ENCODE assay signal across 20 cellular contexts in the genomic region with DNA sequence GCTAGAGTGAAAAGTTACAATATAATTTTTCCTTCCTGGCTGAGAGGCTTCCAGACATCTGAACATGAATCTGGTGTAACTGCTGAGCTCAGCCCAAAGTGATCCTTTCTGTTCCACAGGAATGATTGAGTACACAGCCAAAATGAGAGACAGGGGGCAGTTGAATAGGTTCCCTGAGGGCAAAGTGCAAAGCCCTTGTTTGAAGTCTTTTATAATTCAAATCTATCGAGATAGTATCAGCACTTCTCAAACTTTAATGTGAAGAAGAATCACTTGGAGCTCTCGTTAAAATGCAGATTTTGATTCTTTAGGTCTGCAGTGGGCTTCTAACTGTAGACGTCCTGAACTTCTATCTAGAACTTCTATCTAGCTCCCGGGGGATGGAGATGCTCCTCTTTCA. TPM values are rescaled to one million over a fixed set of nuclear protein-coding genes. Genes with fewer than 3 reads are reported as not detected.
DNase-seq lines count a peak whose midpoint lies in the region; ATAC-seq and TF ChIP-seq lines count a peak whose summit lies in the region.
"Had no signal": no experiment of that assay in that cellular context is flagged by ENCODE, and none has a peak within 500 bp of the region (broad histone marks: within the 10 kb centered on the region; RNA-seq: fewer than 3 reads in every experiment).

No MANE protein-coding gene starts in this region.

- no peaks in the 10 kb centered on the region for H3K9me3 Mint-ChIP-seq in effector memory CD8-positive, alpha-beta T cell
- H3K9me3 Mint-ChIP-seq: activated naive CD4-positive, alpha-beta T cell treated with anti-CD3 and anti-CD28 coated beads, Interleukin-2, amount 50 U/mL, for 72 hours; activated T-cell treated with anti-CD3 and anti-CD28 coated beads, Interleukin-2, amount 50 U/mL, for 4 hours; CD8-positive, alpha-beta memory T cell had no signal

- H3K36me3 ChIP-seq in MM.1S (replicated peaks; ENCODE audit: insufficient read depth, low read length) = no peaks in the 10 kb centered on the region
- no peaks in the 10 kb centered on the region for H3K36me3 ChIP-seq in mucosa of descending colon (ENCODE audit: low read depth)
- H3K36me3 ChIP-seq in testis (ENCODE audit: low read depth, missing control alignments) = no peaks in the 10 kb centered on the region
- H3K36me3 ChIP-seq in thyroid gland = no peaks in the 10 kb centered on the region
- H3K36me3 ChIP-seq: heart right ventricle, SJCRH30 had no signal

- H3K4me3 ChIP-seq in MM.1S (ENCODE audit: low read length) (no peak overlapping the region), mucosa of descending colon (no peak overlapping the region), testis (no peak overlapping the region), thyroid gland (replicated peaks in 1 of 3) (no peak overlapping the region)
- H3K4me3 ChIP-seq: PC-9, SJCRH30 had no signal

- no peak overlapping the region for H3K4me3 Mint-ChIP-seq in effector memory CD8-positive, alpha-beta T cell
- H3K4me3 Mint-ChIP-seq: nephron progenitor cell had no signal

- H3K79me2 ChIP-seq in MM.1S (ENCODE audit: low read length) = no peaks in the 10 kb centered on the region

- DNase-seq in ELF-1 (ENCODE audit: low read depth, low spot score) (peak; percentile 84), MM.1S (no peak), mucosa of descending colon (no peak), NCI-H2081 (lab: John Stamatoyannopoulos, UW) (no peak), testis (no peak), thyroid gland (no peak)
- no peak for DNase-seq in effector memory CD8-positive, alpha-beta T cell
- DNase-seq in stimulated activated naive CD4-positive, alpha-beta T cell treated with Interleukin-2 at 50 U/mL for 16 hours (lab: John Stamatoyannopoulos, UW) = no peak
- DNase-seq: activated T-cell treated with anti-CD3 and anti-CD28 coated beads, Interleukin-2, amount 50 U/mL, for 4 hours; DMS53; mammary epithelial cell; NCI-H1417; NCI-H2171 treated with DMSO at 0.1 percent for 48 hours; NCI-H774; nephron progenitor cell; PC-9; SJCRH30 had no signal

- intact Hi-C loops in mucosa of descending colon (cut with DNase I, micrococcal nuclease) = no loop called here
- intact Hi-C loops in testis (cut with DNase I; ENCODE audit: low total_unique reads) = no loop called here
- intact Hi-C loops in thyroid gland (cut with DNase I) = no loop called here

- TF ChIP-seq CTCF in MM.1S (IDR thresholded peaks at IDR 0.05; ENCODE audit: low read length) (no peak), mucosa of descending colon (IDR thresholded peaks at IDR 0.05) (no peak), testis (IDR thresholded peaks at IDR 0.05) (no peak), thyroid gland (IDR thresholded peaks at IDR 0.05) (no peak)

- H3K27ac ChIP-seq in MM.1S (ENCODE audit: low read length) (no peak overlapping the region), testis (no peak overlapping the region), thyroid gland (peak overlapping the region in 1 of 3 donors; percentile 33)
- H3K27ac ChIP-seq: PC-9, SJCRH30 had no signal

- no peak for TF ChIP-seq POLR2A in testis (IDR thresholded peaks at IDR 0.05)
- TF ChIP-seq POLR2A in thyroid gland (IDR thresholded peaks at IDR 0.05) = no peak

- peaks cover 4% of the 10 kb centered on the region for H3K36me3 Mint-ChIP-seq in effector memory CD8-positive, alpha-beta T cell (ENCODE audit: insufficient read depth)
- H3K36me3 Mint-ChIP-seq: activated naive CD4-positive, alpha-beta T cell treated with anti-CD3 and anti-CD28 coated beads, Interleukin-2, amount 50 U/mL, for 72 hours; CD8-positive, alpha-beta memory T cell had no signal

- H3K27me3 ChIP-seq in MM.1S (replicated peaks; ENCODE audit: insufficient read depth, low read length) (no peaks in the 10 kb centered on the region), testis (no peaks in the 10 kb centered on the region), thyroid gland (no peaks in the 10 kb centered on the region)
- H3K27me3 ChIP-seq: heart right ventricle, SJCRH30 had no signal

- H3F3A ChIP-seq in MM.1S (ENCODE audit: insufficient read depth, low read length) = peaks cover 9% of the 10 kb centered on the region

- no peaks in the 10 kb centered on the region for H4K20me1 ChIP-seq in MM.1S (ENCODE audit: insufficient read depth, low read length)

- peaks cover 0 to 9% of the 10 kb centered on the region in 2 donors for H3K27me3 Mint-ChIP-seq in effector memory CD8-positive, alpha-beta T cell
- H3K27me3 Mint-ChIP-seq: CD8-positive, alpha-beta memory T cell had no signal

- H3K4me1 Mint-ChIP-seq in effector memory CD8-positive, alpha-beta T cell (ENCODE audit: low read depth in 2 of 2) = peaks cover 8 to 22% of the 10 kb centered on the region in 2 donors

- no peak overlapping the region for H2AFZ ChIP-seq in MM.1S (ENCODE audit: low read length)
- H2AFZ ChIP-seq: PC-9 had no signal

- 71 to 78% methylated on average over 4 of the region's 4 CpGs for WGBS in testis, 2 donors
- 68 to 71% methylated on average over 4 of the region's 4 CpGs for WGBS in thyroid gland, 2 donors

- H3K9me3 ChIP-seq in MM.1S (replicated peaks; ENCODE audit: insufficient read depth, low read length) = no peaks in the 10 kb centered on the region
- H3K9me3 ChIP-seq in mucosa of descending colon = no peaks in the 10 kb centered on the region
- H3K9me3 ChIP-seq in testis = no peaks in the 10 kb centered on the region
- H3K9me3 ChIP-seq in thyroid gland = no peaks in the 10 kb centered on the region
- H3K9me3 ChIP-seq: heart right ventricle, SJCRH30 had no signal

- peak overlapping the region; percentile 46 to 75 for H3K27ac Mint-ChIP-seq in effector memory CD8-positive, alpha-beta T cell

- no peaks in the 10 kb centered on the region for H3K9me2 ChIP-seq in MM.1S (replicated peaks; ENCODE audit: insufficient read depth, low read length)

- H3K4me1 ChIP-seq in MM.1S (ENCODE audit: low read length) (peaks cover 16% of the 10 kb centered on the region), mucosa of descending colon (ENCODE audit: low read depth) (peaks cover 8% of the 10 kb centered on the region), testis (peaks cover 2% of the 10 kb centered on the region), thyroid gland (no peaks in the 10 kb centered on the region)
- H3K4me1 ChIP-seq: SJCRH30 had no signal

- ATAC-seq in effector memory CD8-positive, alpha-beta T cell (replicated peaks) = no peak
- ATAC-seq in mucosa of descending colon = peak; percentile 8

- H3K9ac ChIP-seq in MM.1S (ENCODE audit: low read length) = no peak overlapping the region

- H3K4me2 ChIP-seq in MM.1S (ENCODE audit: low read depth, low read length) = peak overlapping the region; percentile 34; the same call in 1 of the 2 replicates
- H3K4me2 ChIP-seq: PC-9 had no signal

RNA-seq across cellular contexts. Expression of a gene that starts 54.4 kb away (rescaled TPM):
- total RNA-seq in mucosa of descending colon (10 to 100 TPM; 42.5 to 77.1 (median 67.5) TPM), testis (100 to 1,000 TPM; 102 to 110 TPM), thyroid gland (10 to 100 TPM; 63.8 to 69.2 (median 64.3) TPM)
- polyA plus RNA-seq in testis (ENCODE audit: insufficient read depth, low read depth, low replicate concordance) = 64.9 TPM
